In the genomic region with DNA sequence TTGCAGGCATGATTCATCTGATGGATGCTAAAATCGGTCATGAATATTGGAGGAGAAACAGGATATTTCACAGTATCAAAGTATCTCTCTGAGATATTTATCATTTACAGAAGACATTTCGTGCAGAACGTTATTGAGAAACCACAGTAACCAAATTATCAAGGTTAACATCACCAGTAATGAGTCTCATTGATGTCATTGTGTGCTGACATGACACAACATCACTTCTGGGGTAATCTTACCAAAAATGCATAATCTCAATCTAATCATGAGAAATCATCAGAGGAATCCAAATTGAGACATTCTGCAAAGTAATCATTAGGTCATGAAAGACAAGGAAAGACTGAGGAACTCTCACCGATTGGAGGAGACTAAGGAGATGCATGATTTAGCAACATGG, we compare ENCODE assay signal across 1 cellular context.
TF ChIP-seq lines count a peak whose summit lies in the region.

No MANE protein-coding gene starts in this region.

TF ChIP-seq in A549, 52 proteins besides CTCF, POLR2A, EP300 and RAD21:
- TF ChIP-seq MAFK (IDR thresholded peaks at IDR 0.05; ENCODE audit: partially characterized antibody) (peak; percentile 83), RARB (CRISPR knock-in tag; IDR thresholded peaks at IDR 0.05) (no peak)
